8 cellular contexts compared by ENCODE assay signal in the genomic region with DNA sequence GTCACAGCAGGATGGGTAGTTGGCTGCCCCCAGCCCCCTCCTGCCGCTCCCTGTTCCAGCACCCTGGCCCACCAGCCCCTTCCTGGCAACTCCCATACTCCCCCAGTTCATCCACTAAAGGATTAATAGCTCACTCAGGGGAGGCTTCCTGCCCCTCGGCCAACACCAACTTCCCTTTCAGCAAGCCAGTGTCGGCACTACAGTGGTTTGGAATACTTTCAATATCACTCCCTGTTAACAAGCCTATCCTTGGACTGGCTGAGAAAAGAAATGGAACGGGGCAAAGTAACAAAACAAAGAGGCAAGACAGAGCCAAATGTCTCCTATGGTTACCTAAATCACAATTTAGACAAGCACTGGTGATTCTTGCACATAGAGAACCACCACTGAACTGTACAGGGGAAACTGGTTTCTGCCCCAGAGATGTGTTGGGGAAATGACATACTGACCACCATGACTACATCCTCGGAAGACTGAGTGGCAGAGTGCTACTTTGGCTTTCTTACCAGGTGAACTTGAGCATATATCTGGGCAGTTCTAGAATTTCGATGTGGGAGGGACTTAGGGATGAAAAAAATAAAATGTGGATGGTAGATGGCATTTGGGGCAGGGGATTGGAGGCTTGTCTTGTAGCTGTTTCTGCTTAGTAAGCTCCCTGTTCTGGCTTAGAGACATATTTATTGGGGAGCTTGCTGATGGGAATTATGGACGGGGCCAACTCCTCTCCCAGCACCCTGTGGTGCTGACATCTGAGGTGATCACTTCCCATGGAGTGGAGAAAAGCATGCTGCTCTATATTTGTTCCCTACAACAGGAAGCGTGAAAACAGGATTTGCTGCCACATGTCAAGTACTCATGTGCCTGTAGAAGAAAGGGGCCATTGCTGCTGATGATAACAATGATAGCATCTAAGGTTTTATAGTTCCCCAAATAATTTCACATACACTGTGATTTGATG. TPM values are rescaled to one million over a fixed set of nuclear protein-coding genes. Genes with fewer than 3 reads are reported as not detected.
A peak's percentile ranks its signal among the peaks of the same experiment; 100 is the strongest.
DNase-seq lines count a peak whose midpoint lies in the region; FAIRE-seq and TF ChIP-seq lines count a peak whose summit lies in the region.

No MANE protein-coding gene starts in this region.

- no peaks in the 10 kb centered on the region for H3K27me3 ChIP-seq in small intestine (ENCODE audit: control insufficient read depth in 2 of 2, insufficient read depth in 2 of 2, low read length in 2 of 2)

- H3K36me3 ChIP-seq in small intestine (ENCODE audit: control insufficient read depth in 2 of 2, insufficient read depth in 2 of 2, low read length in 2 of 2), result no peaks in the 10 kb centered on the region

- DNase-seq in GM20000 (ENCODE audit: low spot score) (peak; percentile 5), RCC 7860 (ENCODE audit: low spot score) (peak; percentile 55), foreskin melanocyte (peak; percentile 60), small intestine (peak; percentile 26), epidermal melanocyte (ENCODE audit: insufficient read length, low spot score) (no peak), H54 (ENCODE audit: insufficient read length, low spot score) (no peak), NCI-H524 treated with DMSO at 0.1 percent for 48 hours (lab: John Stamatoyannopoulos, UW) (no peak)
- no peak for DNase-seq in stimulated activated CD8-positive, alpha-beta memory T cell treated with anti-CD3 and anti-CD28 coated beads, Interleukin-4, amount 100 ng/mL, for 48 hours

- WGBS in small intestine, 3 donors, result 51 to 57% (median 53%) methylated on average over 8 of the region's 8 CpGs

- TF ChIP-seq POLR2A in H54 (IDR thresholded peaks at IDR 0.05; ENCODE audit: low read depth, low read length), result no peak

- no peak for TF ChIP-seq CTCF in GM20000 (IDR thresholded peaks at IDR 0.05; ENCODE audit: extremely low read depth, missing control alignments)

- no peaks in the 10 kb centered on the region for H3K9me3 ChIP-seq in small intestine (ENCODE audit: control insufficient read depth, low read depth)

- peak overlapping the region in 1 of 2 donors; percentile 27 for H3K27ac ChIP-seq in small intestine (ENCODE audit: low read depth in 1 of 2, low read length in 1 of 2)

- H3K4me1 ChIP-seq in small intestine (ENCODE audit: control insufficient read depth in 2 of 2, insufficient read depth in 1 of 2, low read depth in 1 of 2, low read length in 1 of 2), result peaks cover 7 to 16% of the 10 kb centered on the region in 2 donors

- FAIRE-seq in RCC 7860 (lab: Jason Lieb, UNC) (peak; percentile 36), small intestine (lab: Jason Lieb, UNC) (no peak), H54 (lab: Jason Lieb, UNC) (no peak)

- no peak overlapping the region for H3K4me3 ChIP-seq in small intestine (ENCODE audit: low read depth in 1 of 2, low read length in 2 of 2)

RNA-seq across cellular contexts. Expression of gene CAPN2, which starts 7.1 kb away (rescaled TPM):
- 100 to 1,000 TPM in 1 of 3 donors, 10 to 100 TPM in 2; 47.0 to 115 (median 68.8) TPM for polyA plus RNA-seq in small intestine

RNA-seq across cellular contexts. Expression of gene CAPN8, which starts 39.7 kb away (rescaled TPM):
- 10 to 100 TPM in 1 of 3 donors, 1 to 10 TPM in 2; 5.1 to 13.6 (median 10.0) TPM for polyA plus RNA-seq in small intestine

Comparison
In these comparisons a context has a peak if more than half of its experiments do, and no peak if none do; other contexts are left out.
1. DNase-seq: peak in GM20000 (single experiment), RCC 7860 (single experiment), foreskin melanocyte (single experiment) and small intestine (single experiment); none in stimulated activated CD8-positive, alpha-beta memory T cell treated with anti-CD3 and anti-CD28 coated beads, Interleukin-4, amount 100 ng/mL, for 48 hours (single experiment), epidermal melanocyte (single experiment), H54 (single experiment) and NCI-H524 treated with DMSO at 0.1 percent for 48 hours (single experiment).